In the genomic region with DNA sequence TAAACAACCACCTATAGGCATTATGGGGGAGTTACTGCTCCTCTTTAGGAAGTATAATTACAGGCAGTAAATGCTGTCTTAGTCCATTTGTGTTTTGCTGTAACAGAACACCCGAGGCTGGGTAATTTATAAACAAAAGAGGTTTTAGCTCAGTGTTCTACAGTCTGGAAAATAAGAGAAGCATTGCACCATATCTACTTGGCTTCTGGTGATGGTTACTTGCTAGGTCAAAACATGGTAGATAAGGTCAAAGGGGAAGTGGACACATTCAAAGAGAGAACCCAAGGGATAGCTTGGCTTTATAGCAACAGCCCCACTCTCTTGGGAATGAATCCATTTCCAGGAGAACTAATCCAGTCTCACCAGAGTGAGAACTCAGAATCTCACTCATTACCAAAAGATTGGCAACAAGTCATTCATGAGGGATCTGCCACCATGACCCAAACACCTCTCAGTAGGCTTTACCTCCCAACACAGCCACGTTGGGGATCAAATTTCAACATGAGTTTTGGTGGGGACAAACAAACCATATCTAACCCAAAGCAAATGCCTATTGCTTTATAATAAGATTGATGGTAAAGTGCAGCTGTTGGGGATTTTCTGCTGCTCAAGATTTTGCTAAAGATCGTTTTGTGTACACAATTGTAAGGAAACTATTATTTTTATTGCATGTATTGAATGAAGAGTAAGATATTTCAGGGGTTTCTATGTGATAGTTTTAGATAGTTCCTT, we compare ENCODE assay signal across 22 cellular contexts. TPM values are rescaled to one million over a fixed set of nuclear protein-coding genes. Genes with fewer than 3 reads are reported as not detected.
DNase-seq lines count a peak whose midpoint lies in the region; ATAC-seq and TF ChIP-seq lines count a peak whose summit lies in the region.
"Had no signal": no experiment of that assay in that cellular context is flagged by ENCODE, and none has a peak within 500 bp of the region (broad histone marks: within the 10 kb centered on the region; RNA-seq: fewer than 3 reads in every experiment).

No MANE protein-coding gene starts in this region.

- H3K27me3 ChIP-seq in ovary: no peaks in the 10 kb centered on the region
- H3K27me3 ChIP-seq: ascending aorta, upper lobe of left lung had no signal

- no peak for TF ChIP-seq POLR2A in ovary (IDR thresholded peaks at IDR 0.05)

- intact Hi-C loops in dendritic cell treated with granulocyte-macrophage colony-stimulating factor and Interleukin-4, amounts not matched to agents 40 ng/mL and 50 ng/mL, for 4 days (cut with micrococcal nuclease): no loop called here
- intact Hi-C loops in ovary (cut with DNase I): no loop called here

- DNase-seq in NCI-H82 (lab: John Stamatoyannopoulos, UW) (peak; percentile 18), NCI-H82 treated with DMSO at 0.1 percent for 48 hours (lab: John Stamatoyannopoulos, UW; ENCODE audit: unreplicated experiment) (no peak), M059J (ENCODE audit: low read depth) (peak; percentile 49), renal cortical epithelial cell (ENCODE audit: low read depth) (peak; percentile 23), ovary (no peak), Ammon's horn (ENCODE audit: low spot score) (no peak)
- DNase-seq: activated CD4-positive, alpha-beta T cell treated with anti-CD3 and anti-CD28 coated beads for 1 hour; activated effector memory CD4-positive, alpha-beta T cell treated with Interleukin-2 at 50 U/mL for 16 hours; cortex of kidney; DMS79 treated with DMSO at 0.1 percent for 48 hours; erythroblast; Kasumi-1; lower lobe of right lung; NCI-H187; NCI-H510A; nephron progenitor cell; stimulated activated naive B cell treated with anti-CD40 and anti-IgM and Interleukin-4, amounts not matched to agents 10 μg/mL and 1 μg/mL and 100 μg/mL, for 72 hours; upper lobe of left lung had no signal

- H3K36me3 ChIP-seq in ovary: no peaks in the 10 kb centered on the region
- H3K36me3 ChIP-seq: ascending aorta, HAP-1, lower lobe of right lung, upper lobe of left lung had no signal

- no peak overlapping the region for H3K27ac ChIP-seq in ovary
- H3K27ac ChIP-seq: ascending aorta, lower lobe of right lung, upper lobe of left lung had no signal

- peak overlapping the region; percentile 76 for H3K27ac Mint-ChIP-seq in dendritic cell treated with granulocyte-macrophage colony-stimulating factor and Interleukin-4, amounts not matched to agents 40 ng/mL and 50 ng/mL, for 4 days

- H3K9me3 Mint-ChIP-seq in dendritic cell treated with granulocyte-macrophage colony-stimulating factor and Interleukin-4, amounts not matched to agents 40 ng/mL and 50 ng/mL, for 4 days: no peaks in the 10 kb centered on the region
- H3K9me3 Mint-ChIP-seq: stimulated activated naive B cell treated with anti-CD40 and anti-IgM and Interleukin-4, amounts not matched to agents 10 μg/mL and 1 μg/mL and 100 μg/mL, for 72 hours had no signal

- H3K4me3 Mint-ChIP-seq in dendritic cell treated with granulocyte-macrophage colony-stimulating factor and Interleukin-4, amounts not matched to agents 40 ng/mL and 50 ng/mL, for 4 days: no peak overlapping the region
- H3K4me3 Mint-ChIP-seq: nephron progenitor cell; stimulated activated naive B cell treated with anti-CD40 and anti-IgM and Interleukin-4, amounts not matched to agents 10 μg/mL and 1 μg/mL and 100 μg/mL, for 72 hours had no signal

- H3K4me3 ChIP-seq in ovary: no peak overlapping the region
- H3K4me3 ChIP-seq: ascending aorta, HAP-1, lower lobe of right lung, upper lobe of left lung had no signal

- H3K27me3 Mint-ChIP-seq in dendritic cell treated with granulocyte-macrophage colony-stimulating factor and Interleukin-4, amounts not matched to agents 40 ng/mL and 50 ng/mL, for 4 days: no peaks in the 10 kb centered on the region
- H3K27me3 Mint-ChIP-seq: stimulated activated naive B cell treated with anti-CD40 and anti-IgM and Interleukin-4, amounts not matched to agents 10 μg/mL and 1 μg/mL and 100 μg/mL, for 72 hours had no signal

- peaks cover 23% of the 10 kb centered on the region for H3K4me1 Mint-ChIP-seq in dendritic cell treated with granulocyte-macrophage colony-stimulating factor and Interleukin-4, amounts not matched to agents 40 ng/mL and 50 ng/mL, for 4 days (ENCODE audit: low read depth)

- H3K36me3 Mint-ChIP-seq in dendritic cell treated with granulocyte-macrophage colony-stimulating factor and Interleukin-4, amounts not matched to agents 40 ng/mL and 50 ng/mL, for 4 days (ENCODE audit: low read depth): no peaks in the 10 kb centered on the region

- no peak for TF ChIP-seq CTCF in ovary (IDR thresholded peaks at IDR 0.05)

- no peak for ATAC-seq in GM21381 (IDR thresholded peaks at IDR 0.05; ENCODE audit: unreplicated experiment)
- ATAC-seq: lower lobe of right lung; stimulated activated naive B cell treated with anti-CD40 and anti-IgM and Interleukin-4, amounts not matched to agents 10 μg/mL and 1 μg/mL and 100 μg/mL, for 72 hours had no signal

- H3K4me1 ChIP-seq in ovary (ENCODE audit: insufficient read depth): peaks cover 5% of the 10 kb centered on the region

- WGBS in ovary, 3 donors: 10 to 24% (median 12%) methylated on average over 3 of the region's 3 CpGs

- no peak for TF ChIP-seq EP300 in ovary (IDR thresholded peaks at IDR 0.05)

- no peaks in the 10 kb centered on the region for H3K9me3 ChIP-seq in ovary
- H3K9me3 ChIP-seq: ascending aorta, HAP-1, lower lobe of right lung, upper lobe of left lung had no signal

RNA-seq across cellular contexts. Expression of gene STAG2, which starts 32.6 kb away (rescaled TPM):
- total RNA-seq in M059J (2014; rRNA removed; shearing (Covaris generic)): 90.4 and 114 TPM in 2 replicates
- total RNA-seq in renal cortical epithelial cell: 78.8 and 95.2 TPM in 2 replicates
- 100 to 1,000 TPM in 1 of 7 donors, 10 to 100 TPM in 6; 64.2 to 135 (median 87.0) TPM for total RNA-seq in ovary
- polyA plus RNA-seq in ovary: 10 to 100 TPM; 35.1 to 36.4 TPM

Comparison
In these comparisons a context has a peak if more than half of its experiments do, and no peak if none do; other contexts are left out.
1. DNase-seq: peak in NCI-H82 (single experiment), M059J (single experiment) and renal cortical epithelial cell (single experiment); none in NCI-H82 treated with DMSO at 0.1 percent for 48 hours (single experiment), ovary (0 of 5) and Ammon's horn (single experiment).